Comparison of ENCODE assay signal across 8 cellular contexts in the genomic region with DNA sequence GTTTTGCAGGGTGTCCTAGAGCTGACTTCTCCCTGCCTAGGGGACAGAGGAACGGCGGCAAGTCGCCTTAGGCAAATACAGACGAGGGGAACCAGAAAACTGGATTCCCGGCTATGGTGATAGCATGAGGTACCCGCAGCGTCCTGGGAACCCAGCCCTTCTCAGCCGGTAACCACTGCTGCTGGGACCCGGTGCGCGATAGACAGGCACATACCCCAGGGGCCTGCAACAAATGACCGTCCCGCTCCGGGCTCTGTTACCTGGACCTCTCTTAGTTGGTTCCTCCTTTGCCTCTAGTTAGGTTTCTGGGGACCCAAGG. TPM values are rescaled to one million over a fixed set of nuclear protein-coding genes. Genes with fewer than 3 reads are reported as not detected.
DNase-seq lines count a peak whose midpoint lies in the region; ATAC-seq, FAIRE-seq and TF ChIP-seq lines count a peak whose summit lies in the region.

No MANE protein-coding gene starts in this region.

- no peaks in the 10 kb centered on the region; the same call in 1 of the 2 replicates for H3K4me1 ChIP-seq in BE2C
- H3K4me1 ChIP-seq in PC-9 (replicated peaks; ENCODE audit: insufficient read depth) = peaks cover 20% of the 10 kb centered on the region
- peaks cover 2 to 6% of the 10 kb centered on the region in 2 donors for H3K4me1 ChIP-seq in esophagus (ENCODE audit: control insufficient read depth in 2 of 2, insufficient read depth in 2 of 2, low read length in 1 of 2)
- peaks cover 0 to 6% (median 0%) of the 10 kb centered on the region in 3 donors for H3K4me1 ChIP-seq in pancreas

- H3K79me2 ChIP-seq in PC-9 (ENCODE audit: low read depth) = peaks cover 29% of the 10 kb centered on the region

- H3K9me3 ChIP-seq in BE2C (no peaks in the 10 kb centered on the region), PC-9 (ENCODE audit: insufficient read depth, low read depth) (no peaks in the 10 kb centered on the region), esophagus (ENCODE audit: control insufficient read depth in 2 of 2, insufficient read depth in 1 of 2, low read depth in 1 of 2, low read length in 1 of 2) (no peaks in the 10 kb centered on the region), pancreas (no peaks in the 10 kb centered on the region)

- no peak for TF ChIP-seq CTCF in BE2C (IDR thresholded peaks at IDR 0.05; ENCODE audit: low read depth, low read length)
- TF ChIP-seq CTCF in PC-9 (conservative IDR thresholded peaks at IDR 0.05) = peak; percentile 52; the same call in 1 of the 2 replicates
- TF ChIP-seq CTCF in pancreas (IDR thresholded peaks at IDR 0.05) = no peak

- FAIRE-seq in pancreas (lab: Jason Lieb, UNC) = no peak

- H3K27ac ChIP-seq in PC-9 (no peak overlapping the region), esophagus (ENCODE audit: low read depth in 2 of 2, low read length in 1 of 2) (peak overlapping the region in 1 of 2 donors; percentile 22), pancreas (no peak overlapping the region)

- WGBS in esophagus, 2 donors = 9 to 11% methylated on average over 14 of the region's 14 CpGs
- WGBS in pancreas, 2 donors = 7 to 15% methylated on average over 14 of the region's 14 CpGs

- H3K27me3 ChIP-seq in BE2C (peaks cover 70% of the 10 kb centered on the region), PC-9 (ENCODE audit: insufficient read depth, low read depth) (no peaks in the 10 kb centered on the region), esophagus (ENCODE audit: control insufficient read depth in 1 of 2, insufficient read depth in 2 of 2, low read length in 2 of 2) (no peaks in the 10 kb centered on the region), pancreas (peaks cover 0 to 5% (median under 1%) of the 10 kb centered on the region in 4 donors)

- POLR2A ChIA-PET in PC-9 (lab: Charles Lee; ENCODE audit: unreplicated experiment) = interaction anchor here (0.5 to 1.0 kb wide), 3 partner anchors 23 to 269 kb away, joined by 3 to 6 read pairs (median 3); no protein-coding TSS in a partner anchor

- CTCF ChIA-PET in PC-9 (lab: Charles Lee) = interaction anchor here (0.6 to 2.5 kb wide), 2 partner anchors 226 to 245 kb away, joined by 5 to 9 read pairs; no protein-coding TSS in a partner anchor

- no peaks in the 10 kb centered on the region for H3K9me2 ChIP-seq in PC-9 (ENCODE audit: insufficient read depth)

- intact Hi-C loops in PC-9 (cut with micrococcal nuclease; ENCODE audit: unreplicated experiment) = loop anchor here (1.0 to 2.0 kb wide), 6 partner anchors 47 to 317 kb away; no protein-coding TSS in a partner anchor
- intact Hi-C loops in pancreas (cut with DNase I) = no loop called here

- H3K4me2 ChIP-seq in PC-9 = peak overlapping the region; percentile 77

- peaks cover 18% of the 10 kb centered on the region for H3F3A ChIP-seq in PC-9 (ENCODE audit: insufficient read depth, low read depth)

- DNase-seq in BE2C (no peak), PC-9 (no peak), pancreas (peak in 1 of 6 donors; percentile 63), midbrain (lab: John Stamatoyannopoulos, UW) (no peak), NCI-H2029 (lab: John Stamatoyannopoulos, UW) (no peak)

- no TSS peak for BruUV-seq in PC-9 (replicated peaks; lab: Mats Ljungman, UMichigan)

- ATAC-seq in GM21529 (IDR thresholded peaks at IDR 0.05; ENCODE audit: unreplicated experiment) (peak; percentile 11), pancreas (peak in 3 of 4 donors; percentile 33 to 40 (median 39)), GM19467 (IDR thresholded peaks at IDR 0.05; ENCODE audit: unreplicated experiment) (no peak)

- H4K20me1 ChIP-seq in PC-9 (ENCODE audit: insufficient read depth) = peaks cover 16% of the 10 kb centered on the region

- H3K4me3 ChIP-seq in BE2C (ENCODE audit: low read depth, low read length) (peak overlapping the region; percentile 42), PC-9 (peak overlapping the region; percentile 57; the same call in 1 of the 2 replicates), esophagus (ENCODE audit: low read depth in 1 of 2, low read length in 2 of 2) (peak overlapping the region; percentile 41 to 69), pancreas (peak overlapping the region in 3 of 4 donors; percentile 52 to 75 (median 55))

- H3K36me3 ChIP-seq in BE2C (no peaks in the 10 kb centered on the region), PC-9 (ENCODE audit: low read depth) (no peaks in the 10 kb centered on the region), esophagus (ENCODE audit: control insufficient read depth in 2 of 2, insufficient read depth in 2 of 2, low read length in 1 of 2) (no peaks in the 10 kb centered on the region), pancreas (no peaks in the 10 kb centered on the region)

- peak overlapping the region; percentile 87 for H2AFZ ChIP-seq in PC-9

RNA-seq across cellular contexts. Expression of a gene that starts 0.6 kb away (rescaled TPM):
- 2.1 TPM for polyA plus RNA-seq in BE2C (2012; ENCODE audit: insufficient read depth, insufficient read length, low read depth)
- total RNA-seq in PC-9 (2021) = 110 and 155 TPM in 2 replicates
- 10 to 100 TPM; 16.6 to 19.6 TPM for polyA plus RNA-seq in esophagus
- total RNA-seq in pancreas = 10 to 100 TPM in 1 of 6 donors, 1 to 10 TPM in 5; 1.0 to 14.8 (median 2.3) TPM
- 10 to 100 TPM in 1 of 2 donors, 1 to 10 TPM in 1; 2.8 to 10.1 TPM for polyA plus RNA-seq in pancreas
